11 cellular contexts compared by ENCODE assay signal in genomic region chr11:71338806-71339177, GRCh38.
"Had no signal": no experiment of that assay in that cellular context is flagged by ENCODE, and none has a peak within 500 bp of the region (broad histone marks: within the 10 kb centered on the region; RNA-seq: fewer than 3 reads in every experiment).

No MANE protein-coding gene starts in this region.

- H3K9me3 ChIP-seq: ascending aorta, ovary, sigmoid colon, thyroid gland, uterus had no signal

- H3K36me3 ChIP-seq: ascending aorta, ovary, sigmoid colon, thyroid gland, uterus had no signal

- DNase-seq: activated CD4-positive, alpha-beta T cell treated with anti-CD3 and anti-CD28 coated beads, Interleukin-2, amount 50 U/mL, for 1 hour; activated naive CD4-positive, alpha-beta T cell; dorsolateral prefrontal cortex; glutamatergic neuron; immature natural killer cell; sigmoid colon; thyroid gland; uterus had no signal

- H3K4me3 ChIP-seq: ascending aorta, thyroid gland had no signal

- H3K27ac ChIP-seq: ascending aorta, dorsolateral prefrontal cortex, foreskin keratinocyte, sigmoid colon, thyroid gland, uterus had no signal

- H3K4me1 ChIP-seq: ascending aorta, foreskin keratinocyte, uterus had no signal

- H3K27me3 ChIP-seq: ascending aorta, foreskin keratinocyte, ovary, sigmoid colon, thyroid gland, uterus had no signal
